Comparison of ENCODE assay signal across 9 cellular contexts in genomic region chr13:112894673-112895481, GRCh38.
DNase-seq lines count a peak whose midpoint lies in the region; ATAC-seq lines count a peak whose summit lies in the region.
"Had no signal": no experiment of that assay in that cellular context is flagged by ENCODE, and none has a peak within 500 bp of the region (broad histone marks: within the 10 kb centered on the region; RNA-seq: fewer than 3 reads in every experiment).

No MANE protein-coding gene starts in this region.

- H3K27me3 Mint-ChIP-seq in activated CD4-positive, alpha-beta T cell treated with anti-CD3 and anti-CD28 coated beads for 36 hours: peaks cover 6% of the 10 kb centered on the region
- H3K27me3 Mint-ChIP-seq in activated naive CD4-positive, alpha-beta T cell treated with anti-CD3 and anti-CD28 coated beads, Interleukin-2, amount 50 U/mL, for 24 hours: peaks cover under 1% of the 10 kb centered on the region

- ATAC-seq in activated CD4-positive, alpha-beta T cell treated with anti-CD3 and anti-CD28 coated beads for 36 hours: peak; percentile 9
- ATAC-seq in HG03045 (IDR thresholded peaks at IDR 0.05; ENCODE audit: unreplicated experiment): no peak

- CTCF ChIA-PET in activated CD4-positive, alpha-beta T cell treated with anti-CD3 and anti-CD28 coated beads for 36 hours (lab: Charles Lee): interaction anchor here (0.7 to 0.9 kb wide), 2 partner anchors 29 to 270 kb away, joined by 3 read pairs; no protein-coding TSS in a partner anchor

- peak overlapping the region; percentile 38 for H3K4me3 ChIP-seq in thymus (ENCODE audit: low read length)

- H3K4me3 Mint-ChIP-seq in activated CD4-positive, alpha-beta T cell treated with anti-CD3 and anti-CD28 coated beads for 36 hours: no peak overlapping the region
- H3K4me3 Mint-ChIP-seq in activated naive CD4-positive, alpha-beta T cell treated with anti-CD3 and anti-CD28 coated beads, Interleukin-2, amount 50 U/mL, for 24 hours: peak overlapping the region; percentile 26

- H3K4me1 Mint-ChIP-seq in activated CD4-positive, alpha-beta T cell treated with anti-CD3 and anti-CD28 coated beads for 36 hours: no peaks in the 10 kb centered on the region
- peaks cover 9% of the 10 kb centered on the region for H3K4me1 Mint-ChIP-seq in activated naive CD4-positive, alpha-beta T cell treated with anti-CD3 and anti-CD28 coated beads, Interleukin-2, amount 50 U/mL, for 24 hours

- peak overlapping the region; percentile 5 for H3K27ac ChIP-seq in thymus (ENCODE audit: low read depth)

- peak; percentile 19 for DNase-seq in activated CD4-positive, alpha-beta T cell treated with anti-CD3 and anti-CD28 coated beads for 36 hours
- no peak for DNase-seq in activated CD4-positive, alpha-beta T cell treated with anti-CD3 and anti-CD28 coated beads, Interleukin-2, amount 50 U/mL, for 4 hours
- DNase-seq in left kidney (ENCODE audit: low read depth, low spot score) (peak; percentile 79), COLO829 (ENCODE audit: low spot score) (no peak), Ammon's horn (ENCODE audit: low spot score) (no peak)
- DNase-seq: cortex of kidney had no signal

- WGBS in thymus: 5% methylated on average over 36 of the region's 36 CpGs

- no peaks in the 10 kb centered on the region for H3K36me3 Mint-ChIP-seq in activated CD4-positive, alpha-beta T cell treated with anti-CD3 and anti-CD28 coated beads for 36 hours (ENCODE audit: low read depth)
- H3K36me3 Mint-ChIP-seq in activated naive CD4-positive, alpha-beta T cell treated with anti-CD3 and anti-CD28 coated beads, Interleukin-2, amount 50 U/mL, for 24 hours: no peaks in the 10 kb centered on the region

- peaks cover 2% of the 10 kb centered on the region for H3K4me1 ChIP-seq in thymus (ENCODE audit: control insufficient read depth, insufficient read depth, low read length)

- POLR2A ChIA-PET in activated CD4-positive, alpha-beta T cell treated with anti-CD3 and anti-CD28 coated beads for 36 hours (lab: Charles Lee): interaction anchor here (0.6 kb wide), 1 partner anchor 222 kb away, joined by 4 read pairs; no protein-coding TSS in a partner anchor

- H3K9me3 ChIP-seq in thymus (ENCODE audit: control insufficient read depth): peaks cover 1% of the 10 kb centered on the region

- no peaks in the 10 kb centered on the region for H3K9me3 Mint-ChIP-seq in activated CD4-positive, alpha-beta T cell treated with anti-CD3 and anti-CD28 coated beads for 36 hours (ENCODE audit: low read depth)
- no peaks in the 10 kb centered on the region for H3K9me3 Mint-ChIP-seq in activated naive CD4-positive, alpha-beta T cell treated with anti-CD3 and anti-CD28 coated beads, Interleukin-2, amount 50 U/mL, for 24 hours

- no peaks in the 10 kb centered on the region for H3K36me3 ChIP-seq in thymus (ENCODE audit: control insufficient read depth, insufficient read depth)

- peaks cover 27% of the 10 kb centered on the region for H3K27me3 ChIP-seq in thymus (ENCODE audit: control insufficient read depth, insufficient read depth)

- no peak overlapping the region for H3K27ac Mint-ChIP-seq in activated CD4-positive, alpha-beta T cell treated with anti-CD3 and anti-CD28 coated beads for 36 hours
- no peak overlapping the region for H3K27ac Mint-ChIP-seq in activated naive CD4-positive, alpha-beta T cell treated with anti-CD3 and anti-CD28 coated beads, Interleukin-2, amount 50 U/mL, for 24 hours

- intact Hi-C loops in activated CD4-positive, alpha-beta T cell treated with anti-CD3 and anti-CD28 coated beads for 36 hours (cut with DNase I, micrococcal nuclease): no loop called here

Comparison
In these comparisons a context has a peak if more than half of its experiments do, and no peak if none do; other contexts are left out.
1. DNase-seq: peak in activated CD4-positive, alpha-beta T cell treated with anti-CD3 and anti-CD28 coated beads for 36 hours (single experiment) and left kidney (single experiment); none in activated CD4-positive, alpha-beta T cell treated with anti-CD3 and anti-CD28 coated beads, Interleukin-2, amount 50 U/mL, for 4 hours (0 of 2), COLO829 (single experiment) and Ammon's horn (single experiment).